In the genomic region with DNA sequence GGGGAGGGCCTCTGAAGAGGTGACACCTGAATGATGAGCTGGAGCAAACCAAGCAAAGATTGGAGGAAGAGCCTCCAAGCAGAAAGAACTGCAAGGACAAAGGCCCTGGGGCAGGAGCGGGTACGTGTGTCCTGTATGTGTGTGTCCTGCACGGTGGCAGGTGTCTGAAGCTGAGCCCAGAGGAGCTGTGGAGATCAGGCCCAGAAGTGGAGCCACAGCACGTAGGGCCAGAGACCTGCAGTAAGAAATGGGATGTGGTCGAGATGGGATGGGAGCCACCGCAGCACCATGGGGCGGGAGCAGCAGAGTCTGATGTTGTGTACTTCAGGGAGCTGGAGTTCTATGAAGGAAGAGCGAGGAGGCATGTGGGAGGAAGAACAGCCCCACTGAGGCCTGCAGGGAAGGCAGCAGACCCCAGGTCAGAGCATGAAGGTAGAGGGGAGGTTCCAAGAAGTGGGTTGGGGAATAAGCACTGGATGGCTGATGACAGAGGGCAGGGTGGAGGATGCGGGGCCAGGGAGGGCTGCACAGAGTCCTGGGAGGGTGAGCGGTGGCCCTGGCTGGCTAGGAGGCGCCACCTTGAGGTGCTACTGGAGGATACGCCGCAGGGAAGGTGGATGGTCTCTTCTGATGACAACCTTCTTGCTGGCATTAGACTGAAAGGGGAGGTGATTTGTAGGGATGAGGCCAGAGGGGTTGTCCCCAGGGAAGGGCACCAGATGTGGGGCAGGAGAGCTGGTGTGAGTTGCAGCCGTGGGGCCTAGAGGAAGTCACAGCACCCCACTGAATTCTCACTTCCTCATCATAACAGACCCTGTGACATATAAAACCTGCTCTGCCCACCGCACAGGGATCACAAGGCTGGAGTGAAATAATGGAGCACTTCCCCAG, we compare ENCODE assay signal across 8 cellular contexts. TPM values are rescaled to one million over a fixed set of nuclear protein-coding genes. Genes with fewer than 3 reads are reported as not detected.
A peak's percentile ranks its signal among the peaks of the same experiment; 100 is the strongest.
DNase-seq lines count a peak whose midpoint lies in the region; ATAC-seq, FAIRE-seq and TF ChIP-seq lines count a peak whose summit lies in the region.

No MANE protein-coding gene starts in this region.

- no peak overlapping the region for H3K9ac ChIP-seq in endothelial cell of umbilical vein (replicated peaks; ENCODE audit: extremely low read depth, insufficient read depth, low read length)
- H3K9ac ChIP-seq in neural progenitor cell, result no peak overlapping the region

- no TSS peak for BruUV-seq in endothelial cell of umbilical vein (replicated peaks; lab: Mats Ljungman, UMichigan)

- H3K4me2 ChIP-seq in endothelial cell of umbilical vein (ENCODE audit: insufficient read depth, low read length) (no peak overlapping the region), neural progenitor cell (no peak overlapping the region)

- FAIRE-seq in endothelial cell of umbilical vein (lab: Jason Lieb, UNC), result peak; percentile 64

- H3K36me3 ChIP-seq in endothelial cell of umbilical vein (ENCODE audit: control insufficient read depth in 2 of 2, extremely low read depth in 1 of 2, insufficient read depth in 2 of 2, low read length in 2 of 2) (no peaks in the 10 kb centered on the region), neural progenitor cell (no peaks in the 10 kb centered on the region)

- H3K4me3 ChIP-seq in HFF-Myc (replicated peaks; ENCODE audit: low read depth, low read length) (no peak overlapping the region), endothelial cell of umbilical vein (replicated peaks in 1 of 3; ENCODE audit: insufficient read depth in 1 of 3, low read depth in 1 of 3, low read length in 3 of 3) (no peak overlapping the region), neural progenitor cell (no peak overlapping the region)

- dilution Hi-C loops in endothelial cell of umbilical vein (cut with MboI; ENCODE audit: extremely low pct_ligation_motif_present, low sequenced_read_pairs), result no loop called here

- no peak for ATAC-seq in GM19455 (IDR thresholded peaks at IDR 0.05; ENCODE audit: unreplicated experiment)

- H2AFZ ChIP-seq in endothelial cell of umbilical vein (ENCODE audit: low read depth, low read length), result no peak overlapping the region
- peak overlapping the region; percentile 35 for H2AFZ ChIP-seq in neural progenitor cell (replicated peaks)

- H4K20me1 ChIP-seq in endothelial cell of umbilical vein (replicated peaks; ENCODE audit: control insufficient read depth, extremely low read depth, insufficient read depth, low read length) (no peaks in the 10 kb centered on the region), neural progenitor cell (ENCODE audit: low read depth) (no peaks in the 10 kb centered on the region)

- no peaks in the 10 kb centered on the region for H3F3A ChIP-seq in neural progenitor cell (ENCODE audit: low read depth)

- peaks cover 18% of the 10 kb centered on the region for H3K4me1 Mint-ChIP-seq in activated CD4-positive, alpha-beta T cell treated with anti-CD3 and anti-CD28 coated beads, Interleukin-2, amount 10 ng/mL, durations not matched to agents 7 days and 5 days
- peaks cover 6% of the 10 kb centered on the region for H3K4me1 Mint-ChIP-seq in neural progenitor cell

- intact Hi-C loops in endothelial cell of umbilical vein (cut with micrococcal nuclease), result loop anchor here (1.0 kb wide), 2 partner anchors 84 to 158 kb away; no protein-coding TSS in a partner anchor

- POLR2A ChIA-PET in activated CD4-positive, alpha-beta T cell treated with anti-CD3 and anti-CD28 coated beads, Interleukin-2, amount 10 ng/mL, durations not matched to agents 7 days and 5 days (lab: Charles Lee), result interaction anchor here (0.9 kb wide), 1 partner anchor 20 kb away, joined by 3 read pairs; a partner anchor contains a TSS
- POLR2A ChIA-PET in endothelial cell of umbilical vein (lab: Charles Lee), result no interaction called here

- H3K9me3 ChIP-seq in endothelial cell of umbilical vein (replicated peaks; ENCODE audit: control insufficient read depth, insufficient read depth, low read length) (no peaks in the 10 kb centered on the region), neural progenitor cell (ENCODE audit: low read depth) (no peaks in the 10 kb centered on the region)

- H3K27me3 Mint-ChIP-seq in activated CD4-positive, alpha-beta T cell treated with anti-CD3 and anti-CD28 coated beads, Interleukin-2, amount 10 ng/mL, durations not matched to agents 7 days and 5 days, result no peaks in the 10 kb centered on the region
- H3K27me3 Mint-ChIP-seq in neural progenitor cell (ENCODE audit: insufficient read depth, low read depth), result peaks cover 12% of the 10 kb centered on the region

- H3K27ac ChIP-seq in endothelial cell of umbilical vein (ENCODE audit: insufficient read depth, low read depth, low read length) (no peak overlapping the region), neural progenitor cell (no peak overlapping the region)

- TF ChIP-seq CTCF in HFF-Myc (IDR thresholded peaks at IDR 0.05; ENCODE audit: low read depth, low read length, missing control alignments), result peak; percentile 68
- TF ChIP-seq CTCF in endothelial cell of umbilical vein (IDR thresholded peaks at IDR 0.05; ENCODE audit: extremely low read depth in 1 of 2, insufficient read depth in 1 of 2, low read depth in 1 of 2, low read length in 2 of 2), result peak; percentile 63 to 76
- peak; percentile 65 for TF ChIP-seq CTCF in neural progenitor cell (IDR thresholded peaks at IDR 0.05)

- peak; percentile 50 for DNase-seq in activated T-cell treated with anti-CD3 and anti-CD28 coated beads for 24 hours (ENCODE audit: low read depth)
- DNase-seq in activated T-cell treated with anti-CD3 and anti-CD28 coated beads for 4 hours, result no peak
- DNase-seq in HFF-Myc (ENCODE audit: extremely low read depth, low read depth), result no peak
- peak; percentile 50 for DNase-seq in NCI-H146 (lab: John Stamatoyannopoulos, UW)
- peak; percentile 64 for DNase-seq in activated CD4-positive, alpha-beta T cell treated with anti-CD3 and anti-CD28 coated beads, Interleukin-2, amount 10 ng/mL, durations not matched to agents 7 days and 5 days
- peak; percentile 59 for DNase-seq in endothelial cell of umbilical vein (ENCODE audit: low read depth, low spot score)
- peak; percentile 77 for DNase-seq in neural progenitor cell (ENCODE audit: low spot score)

- no peak overlapping the region for H3K4me3 Mint-ChIP-seq in activated CD4-positive, alpha-beta T cell treated with anti-CD3 and anti-CD28 coated beads, Interleukin-2, amount 10 ng/mL, durations not matched to agents 7 days and 5 days
- H3K4me3 Mint-ChIP-seq in neural progenitor cell, result no peak overlapping the region

- CTCF ChIA-PET in activated CD4-positive, alpha-beta T cell treated with anti-CD3 and anti-CD28 coated beads, Interleukin-2, amount 10 ng/mL, durations not matched to agents 7 days and 5 days (lab: Charles Lee), result interaction anchor here (0.6 to 3.2 kb wide), 13 partner anchors 9 to 244 kb away, joined by 3 to 18 read pairs (median 4); a partner anchor contains a TSS
- CTCF ChIA-PET in endothelial cell of umbilical vein (lab: Charles Lee), result interaction anchor here (0.8 to 4.1 kb wide), 11 partner anchors 10 to 162 kb away, joined by 3 to 54 read pairs (median 3); a partner anchor contains a TSS

- TF ChIP-seq POLR2A in endothelial cell of umbilical vein (IDR thresholded peaks at IDR 0.05; ENCODE audit: low read depth, low read length), result no peak

- H3K79me2 ChIP-seq in endothelial cell of umbilical vein (ENCODE audit: control insufficient read depth, insufficient read depth, low read length) (no peaks in the 10 kb centered on the region), neural progenitor cell (ENCODE audit: low read depth) (no peaks in the 10 kb centered on the region)

- H3K4me1 ChIP-seq in endothelial cell of umbilical vein (ENCODE audit: control insufficient read depth, extremely low read depth, insufficient read depth, low read length), result no peaks in the 10 kb centered on the region
- H3K4me1 ChIP-seq in neural progenitor cell, result no peaks in the 10 kb centered on the region

- H3K9me1 ChIP-seq in endothelial cell of umbilical vein (replicated peaks; ENCODE audit: control insufficient read depth, extremely low read depth, insufficient read depth, low read length), result no peaks in the 10 kb centered on the region

- peaks cover 8% of the 10 kb centered on the region for H3K36me3 Mint-ChIP-seq in activated CD4-positive, alpha-beta T cell treated with anti-CD3 and anti-CD28 coated beads, Interleukin-2, amount 10 ng/mL, durations not matched to agents 7 days and 5 days (ENCODE audit: low read depth)
- H3K36me3 Mint-ChIP-seq in neural progenitor cell, result no peaks in the 10 kb centered on the region

- H3K9me3 Mint-ChIP-seq in activated CD4-positive, alpha-beta T cell treated with anti-CD3 and anti-CD28 coated beads, Interleukin-2, amount 10 ng/mL, durations not matched to agents 7 days and 5 days, result no peaks in the 10 kb centered on the region
- H3K9me3 Mint-ChIP-seq in neural progenitor cell, result no peaks in the 10 kb centered on the region

- H3K27ac Mint-ChIP-seq in activated CD4-positive, alpha-beta T cell treated with anti-CD3 and anti-CD28 coated beads, Interleukin-2, amount 10 ng/mL, durations not matched to agents 7 days and 5 days, result no peak overlapping the region
- H3K27ac Mint-ChIP-seq in neural progenitor cell, result peak overlapping the region; percentile 17

- no peaks in the 10 kb centered on the region for H3K27me3 ChIP-seq in endothelial cell of umbilical vein (ENCODE audit: control insufficient read depth in 2 of 2, insufficient read depth in 2 of 2, low read length in 2 of 2)
- no peaks in the 10 kb centered on the region for H3K27me3 ChIP-seq in neural progenitor cell

RNA-seq across cellular contexts. Expression of a gene that starts 10.6 kb away (rescaled TPM):
- not detected for total RNA-seq in activated CD4-positive, alpha-beta T cell treated with anti-CD3 and anti-CD28 coated beads, Interleukin-2, amount 10 ng/mL, durations not matched to agents 7 days and 5 days
- total RNA-seq in endothelial cell of umbilical vein (2.8 and 3.3 TPM in 2 replicates), neural progenitor cell (ENCODE audit: low replicate concordance) (0.28 TPM in 1 of 2 replicates, not detected in the other)
- 1.9 and 2.2 TPM in 2 replicates for polyA plus RNA-seq in endothelial cell of umbilical vein
- polyA plus RNA-seq in endothelial cell of umbilical vein (2011; cell fraction: cytosol; rRNA removed), result 1.8 and 2.2 TPM in 2 replicates
- polyA plus RNA-seq in endothelial cell of umbilical vein (2011; cell fraction: nucleus; rRNA removed), result 1.6 and 1.9 TPM in 2 replicates
- polyA plus RNA-seq in endothelial cell of umbilical vein (2012), result 0.30 and 0.75 TPM in 2 replicates
- polyA minus RNA-seq in endothelial cell of umbilical vein, result 1.1 and 2.3 TPM in 2 replicates
- polyA minus RNA-seq in endothelial cell of umbilical vein (2011; cell fraction: cytosol; rRNA and poly(A)+ RNA removed), result not detected
- polyA minus RNA-seq in endothelial cell of umbilical vein (2011; cell fraction: nucleus; rRNA and poly(A)+ RNA removed), result 0.24 and 0.38 TPM in 2 replicates

RNA-seq across cellular contexts. Expression of a gene that starts 19.2 kb away (rescaled TPM):
- total RNA-seq in activated CD4-positive, alpha-beta T cell treated with anti-CD3 and anti-CD28 coated beads, Interleukin-2, amount 10 ng/mL, durations not matched to agents 7 days and 5 days, result 100 to 1,000 TPM in 1 of 2 experiments, 10 to 100 TPM in 1; 81.3 to 113 TPM
- total RNA-seq in endothelial cell of umbilical vein, result 101 and 109 TPM in 2 replicates
- polyA plus RNA-seq in endothelial cell of umbilical vein, result 105 and 107 TPM in 2 replicates
- polyA plus RNA-seq in endothelial cell of umbilical vein (2011; cell fraction: cytosol; rRNA removed), result 79.8 and 103 TPM in 2 replicates
- 233 and 249 TPM in 2 replicates for polyA plus RNA-seq in endothelial cell of umbilical vein (2011; cell fraction: nucleus; rRNA removed)
- 83.3 and 94.7 TPM in 2 replicates for polyA plus RNA-seq in endothelial cell of umbilical vein (2012)
- polyA minus RNA-seq in endothelial cell of umbilical vein, result 239 and 250 TPM in 2 replicates
- 66.9 TPM for polyA minus RNA-seq in endothelial cell of umbilical vein (2011; cell fraction: cytosol; rRNA and poly(A)+ RNA removed)
- 262 and 391 TPM in 2 replicates for polyA minus RNA-seq in endothelial cell of umbilical vein (2011; cell fraction: nucleus; rRNA and poly(A)+ RNA removed)
- 16.1 and 18.1 TPM in 2 replicates for total RNA-seq in neural progenitor cell (ENCODE audit: low replicate concordance)

RNA-seq across cellular contexts. Expression of a gene that starts 38.2 kb away (rescaled TPM):
- 100 to 1,000 TPM; 428 to 468 TPM for total RNA-seq in activated CD4-positive, alpha-beta T cell treated with anti-CD3 and anti-CD28 coated beads, Interleukin-2, amount 10 ng/mL, durations not matched to agents 7 days and 5 days
- total RNA-seq in endothelial cell of umbilical vein (20.1 and 26.3 TPM in 2 replicates), neural progenitor cell (ENCODE audit: low replicate concordance) (not detected in 2 replicates)
- 7.4 and 8.0 TPM in 2 replicates for polyA plus RNA-seq in endothelial cell of umbilical vein
- polyA plus RNA-seq in endothelial cell of umbilical vein (2011; cell fraction: cytosol; rRNA removed), result 5.1 and 5.7 TPM in 2 replicates
- polyA plus RNA-seq in endothelial cell of umbilical vein (2011; cell fraction: nucleus; rRNA removed), result 33.9 and 47.2 TPM in 2 replicates
- polyA plus RNA-seq in endothelial cell of umbilical vein (2012), result 11.6 and 14.4 TPM in 2 replicates
- 14.2 and 18.8 TPM in 2 replicates for polyA minus RNA-seq in endothelial cell of umbilical vein
- 17.2 TPM for polyA minus RNA-seq in endothelial cell of umbilical vein (2011; cell fraction: cytosol; rRNA and poly(A)+ RNA removed)
- 33.6 and 37.9 TPM in 2 replicates for polyA minus RNA-seq in endothelial cell of umbilical vein (2011; cell fraction: nucleus; rRNA and poly(A)+ RNA removed)

Comparison
In these comparisons a context has a peak if more than half of its experiments do, and no peak if none do; other contexts are left out.
1. DNase-seq: peak in activated T-cell treated with anti-CD3 and anti-CD28 coated beads for 24 hours (single experiment), NCI-H146 (single experiment), activated CD4-positive, alpha-beta T cell treated with anti-CD3 and anti-CD28 coated beads, Interleukin-2, amount 10 ng/mL, durations not matched to agents 7 days and 5 days (single experiment), endothelial cell of umbilical vein (single experiment) and neural progenitor cell (single experiment); none in activated T-cell treated with anti-CD3 and anti-CD28 coated beads for 4 hours (single experiment) and HFF-Myc (single experiment).
2. RNA of a gene that starts 38.2 kb away (total RNA-seq): 428 to 468 TPM in activated CD4-positive, alpha-beta T cell treated with anti-CD3 and anti-CD28 coated beads, Interleukin-2, amount 10 ng/mL, durations not matched to agents 7 days and 5 days and 20.1 to 26.3 TPM in endothelial cell of umbilical vein; not detected in neural progenitor cell; every median in the first group is over 10 times any median in the second.
3. Peak in every context shown above with its lines, with median percentiles within 50 percentile points of each other: CTCF ChIP-seq.